ENCODE assay signal across 8 cellular contexts in genomic region chr16:47779201-47780016, GRCh38.
DNase-seq lines count a peak whose midpoint lies in the region; ATAC-seq, FAIRE-seq and TF ChIP-seq lines count a peak whose summit lies in the region.

No MANE protein-coding gene starts in this region.

- no peaks in the 10 kb centered on the region for H3K27me3 ChIP-seq in Loucy (ENCODE audit: insufficient read depth, low read length, poor library complexity, severe bottlenecking)
- H3K27me3 ChIP-seq in muscle layer of duodenum (ENCODE audit: low read depth, low read length) = no peaks in the 10 kb centered on the region

- no peak for TF ChIP-seq CTCF in Loucy (conservative IDR thresholded peaks at IDR 0.05; ENCODE audit: low read length)
- TF ChIP-seq CTCF in D721Med (IDR thresholded peaks at IDR 0.05; ENCODE audit: insufficient read depth, missing control alignments) = no peak

- H4K20me1 ChIP-seq in Loucy (ENCODE audit: insufficient read depth, low read length, poor library complexity, severe bottlenecking) = no peaks in the 10 kb centered on the region

- H3K36me3 ChIP-seq in Loucy (ENCODE audit: insufficient read depth, low read length) = no peaks in the 10 kb centered on the region
- H3K36me3 ChIP-seq in muscle layer of duodenum (ENCODE audit: control insufficient read depth in 1 of 2, insufficient read depth in 2 of 2, low read length in 2 of 2) = no peaks in the 10 kb centered on the region

- peak overlapping the region; percentile 81 for H3K4me2 ChIP-seq in Loucy (ENCODE audit: low read depth, low read length, poor library complexity, severe bottlenecking)

- H3K27ac ChIP-seq in muscle layer of duodenum (ENCODE audit: low read length) = no peak overlapping the region

- FAIRE-seq in D721Med (lab: Jason Lieb, UNC) = no peak

- peak overlapping the region; percentile 96 for H2AFZ ChIP-seq in Loucy (ENCODE audit: low read length)

- H3K4me3 ChIP-seq in Loucy (ENCODE audit: low read length, poor library complexity, severe bottlenecking) (peak overlapping the region; percentile 75), muscle layer of duodenum (ENCODE audit: low read depth in 1 of 2, low read length in 2 of 2) (peak overlapping the region; percentile 46 to 64)

- peak overlapping the region; percentile 59 for H3K9ac ChIP-seq in Loucy (ENCODE audit: low read depth, low read length, poor library complexity, severe bottlenecking)

- DNase-seq in activated T-cell treated with anti-CD3 and anti-CD28 coated beads for 24 hours (ENCODE audit: low read depth) = peak; percentile 17
- no peak for DNase-seq in activated T-cell treated with anti-CD3 and anti-CD28 coated beads for 4 hours
- peak; percentile 64 for DNase-seq in amniotic epithelial cell (ENCODE audit: low read depth)
- no peak for DNase-seq in NCI-H1105 (lab: John Stamatoyannopoulos, UW)
- DNase-seq in D721Med (ENCODE audit: insufficient read length, low spot score) = no peak

- ATAC-seq in HG02970 (IDR thresholded peaks at IDR 0.05; ENCODE audit: low FRiP score, unreplicated experiment) = no peak

- H3K4me1 ChIP-seq in Loucy (ENCODE audit: insufficient read depth, low read length, poor library complexity, severe bottlenecking) (peaks cover 9% of the 10 kb centered on the region), muscle layer of duodenum (ENCODE audit: control insufficient read depth in 1 of 2, insufficient read depth in 2 of 2, low read length in 2 of 2) (no peaks in the 10 kb centered on the region)

- no peaks in the 10 kb centered on the region for H3K9me3 ChIP-seq in Loucy (ENCODE audit: insufficient read depth, low read depth, low read length)
- H3K9me3 ChIP-seq in muscle layer of duodenum (ENCODE audit: control insufficient read depth in 1 of 2, low read length in 2 of 2) = peaks cover 0 to 2% of the 10 kb centered on the region in 2 donors

- H3K9me2 ChIP-seq in Loucy (replicated peaks; ENCODE audit: low read depth, low read length) = no peaks in the 10 kb centered on the region

- no peaks in the 10 kb centered on the region for H3K79me2 ChIP-seq in Loucy (ENCODE audit: insufficient read depth, low read length)

- H3F3A ChIP-seq in Loucy (ENCODE audit: low read depth) = no peaks in the 10 kb centered on the region

Comparison
In these comparisons a context has a peak if more than half of its experiments do, and no peak if none do; other contexts are left out.
1. DNase-seq: peak in activated T-cell treated with anti-CD3 and anti-CD28 coated beads for 24 hours (single experiment) and amniotic epithelial cell (single experiment); none in activated T-cell treated with anti-CD3 and anti-CD28 coated beads for 4 hours (single experiment), NCI-H1105 (single experiment) and D721Med (single experiment).